ENCODE assay signal across 14 cellular contexts in genomic region chrX:30702736-30703135, GRCh38. TPM values are rescaled to one million over a fixed set of nuclear protein-coding genes. Genes with fewer than 3 reads are reported as not detected.
A peak's percentile ranks its signal among the peaks of the same experiment; 100 is the strongest.
DNase-seq lines count a peak whose midpoint lies in the region; ATAC-seq lines count a peak whose summit lies in the region.
"Had no signal": no experiment of that assay in that cellular context is flagged by ENCODE, and none has a peak within 500 bp of the region (broad histone marks: within the 10 kb centered on the region; RNA-seq: fewer than 3 reads in every experiment).

No MANE protein-coding gene starts in this region.

- DNase-seq in AG20443 (ENCODE audit: low spot score) (peak; percentile 64), LHCN-M2 (ENCODE audit: low read depth) (peak; percentile 43), dedifferentiated amniotic fluid mesenchymal stem cell (ENCODE audit: extremely low spot score) (peak; percentile 22), non-pigmented ciliary epithelial cell (ENCODE audit: low read depth) (peak; percentile 50), superior temporal gyrus (ENCODE audit: extremely low spot score) (no peak)
- no peak for DNase-seq in activated naive CD4-positive, alpha-beta T cell treated with anti-CD3 and anti-CD28 coated beads, Interleukin-2, amount 50 U/mL, for 16 hours
- DNase-seq: body of pancreas; H7; natural killer cell; NCI-H774; Peyer's patch; stimulated activated CD4-positive, alpha-beta T cell treated with anti-CD3 and anti-CD28 coated beads, Interleukin-15, amount 100 ng/mL, for 24 hours had no signal

- no peak for ATAC-seq in GM21723 (IDR thresholded peaks at IDR 0.05; ENCODE audit: unreplicated experiment)
- ATAC-seq in GM21360 (IDR thresholded peaks at IDR 0.05; ENCODE audit: unreplicated experiment), result no peak
- ATAC-seq: body of pancreas, natural killer cell had no signal

RNA-seq across cellular contexts. Expression of gene GK, which starts 49.5 kb away (rescaled TPM):
- 1.6 and 2.5 TPM in 2 replicates for total RNA-seq in LHCN-M2 (2014; rRNA removed)
- 1.4 TPM for polyA plus RNA-seq in LHCN-M2 (2012)

Comparison
In these comparisons a context has a peak if more than half of its experiments do, and no peak if none do; other contexts are left out.
1. DNase-seq: peak in AG20443 (single experiment), LHCN-M2 (single experiment), dedifferentiated amniotic fluid mesenchymal stem cell (single experiment) and non-pigmented ciliary epithelial cell (single experiment); none in superior temporal gyrus (single experiment) and activated naive CD4-positive, alpha-beta T cell treated with anti-CD3 and anti-CD28 coated beads, Interleukin-2, amount 50 U/mL, for 16 hours (single experiment).